Comparison of ENCODE assay signal across 9 cellular contexts in genomic region chr10:86751477-86751876, GRCh38.
"Had no signal": no experiment of that assay in that cellular context is flagged by ENCODE, and none has a peak within 500 bp of the region (broad histone marks: within the 10 kb centered on the region; RNA-seq: fewer than 3 reads in every experiment).

No MANE protein-coding gene starts in this region.

- H3K36me3 ChIP-seq: HAP-1 had no signal

- H2AFZ ChIP-seq: GM23248 had no signal

- H3K9ac ChIP-seq: GM23248 had no signal

- H3K9me3 ChIP-seq: HAP-1 had no signal

- H3K27ac ChIP-seq: GM23248 had no signal

- DNase-seq: GM23248, GOT3, H7, HFFc6, IMR-90, KG1 had no signal

- H3K4me3 ChIP-seq: GM23248, HAP-1, K562 had no signal

- ATAC-seq: HCT116, K562 had no signal
